Comparison of ENCODE assay signal across 17 cellular contexts in genomic region chr9:87596862-87597261, GRCh38.
DNase-seq lines count a peak whose midpoint lies in the region; ATAC-seq and TF ChIP-seq lines count a peak whose summit lies in the region.
"Had no signal": no experiment of that assay in that cellular context is flagged by ENCODE, and none has a peak within 500 bp of the region (broad histone marks: within the 10 kb centered on the region; RNA-seq: fewer than 3 reads in every experiment).

No MANE protein-coding gene starts in this region.

- no peak overlapping the region for H3K4me3 Mint-ChIP-seq in stimulated activated naive CD8-positive, alpha-beta T cell treated with anti-CD3 and anti-CD28 coated beads, Interleukin-15, amount 100 ng/mL, for 72 hours
- H3K4me3 Mint-ChIP-seq: activated naive CD8-positive, alpha-beta T cell; CD4-positive, alpha-beta T cell had no signal

- in situ Hi-C loops in transverse colon (cut with MboI; ENCODE audit: low pct_ligation_motif_present in 1 of 4, low pct_unique_long_range_greater_than_20kb in 1 of 4, low sequenced_read_pairs in 3 of 4), result no loop called here

- H3K36me3 ChIP-seq in heart left ventricle (no peaks in the 10 kb centered on the region), transverse colon (no peaks in the 10 kb centered on the region), uterus (no peaks in the 10 kb centered on the region)

- peaks cover 0 to 6% of the 10 kb centered on the region in 2 donors for H3K9me3 Mint-ChIP-seq in stimulated activated naive CD8-positive, alpha-beta T cell treated with anti-CD3 and anti-CD28 coated beads, Interleukin-15, amount 100 ng/mL, for 72 hours
- H3K9me3 Mint-ChIP-seq: CD4-positive, alpha-beta T cell had no signal

- intact Hi-C loops in heart left ventricle (cut with DNase I), result loop anchor here in 1 of 10 donors (5.0 kb wide), 1 partner anchor 50 kb away; no protein-coding TSS in a partner anchor
- intact Hi-C loops in transverse colon (cut with DNase I; ENCODE audit: low total_unique reads), result no loop called here
- intact Hi-C loops in uterus (cut with DNase I; ENCODE audit: low total_unique reads), result no loop called here

- DNase-seq in DMS 273 (lab: John Stamatoyannopoulos, UW; ENCODE audit: unreplicated experiment) (peak; percentile 25), DMS 273 treated with DMSO at 0.1 percent for 48 hours (lab: John Stamatoyannopoulos, UW) (no peak), heart left ventricle (peak; percentile 23 to 69 (median 38)), myocyte (ENCODE audit: low read depth) (peak; percentile 98), transverse colon (peak; percentile 26), uterus (no peak)
- no peak for DNase-seq in stimulated activated naive CD8-positive, alpha-beta T cell treated with anti-CD3 and anti-CD28 coated beads, Interleukin-15, amount 100 ng/mL, for 72 hours
- DNase-seq: activated CD4-positive, CD25-positive, alpha-beta regulatory T cell treated with anti-CD3 and anti-CD28 coated beads, Interleukin-2, amount 50 U/mL, for 72 hours; CD4-positive, alpha-beta T cell; hippocampal formation; NCI-H2029 treated with DMSO at 0.1 percent for 48 hours; NCI-H69 had no signal

- no peak for TF ChIP-seq EP300 in transverse colon (IDR thresholded peaks at IDR 0.05; ENCODE audit: low read depth)

- no peaks in the 10 kb centered on the region for H3K4me1 Mint-ChIP-seq in stimulated activated naive CD8-positive, alpha-beta T cell treated with anti-CD3 and anti-CD28 coated beads, Interleukin-15, amount 100 ng/mL, for 72 hours

- H3K27ac ChIP-seq in heart left ventricle, result peak overlapping the region in 2 of 12 donors; percentile 18 to 72
- peak overlapping the region; percentile 54 to 77 (median 72) for H3K27ac ChIP-seq in transverse colon
- peak overlapping the region in 1 of 2 donors; percentile 14 for H3K27ac ChIP-seq in uterus
- H3K27ac ChIP-seq: 22Rv1, epithelial cell of prostate had no signal

- H3K27ac Mint-ChIP-seq in stimulated activated naive CD8-positive, alpha-beta T cell treated with anti-CD3 and anti-CD28 coated beads, Interleukin-15, amount 100 ng/mL, for 72 hours, result no peak overlapping the region
- H3K27ac Mint-ChIP-seq: activated naive CD8-positive, alpha-beta T cell; CD4-positive, alpha-beta T cell had no signal

- peaks cover 0 to 83% (median 20%) of the 10 kb centered on the region in 12 donors for H3K4me1 ChIP-seq in heart left ventricle
- peaks cover 50 to 92% (median 63%) of the 10 kb centered on the region in 4 donors for H3K4me1 ChIP-seq in transverse colon
- H3K4me1 ChIP-seq in uterus, result peaks cover 0 to 9% of the 10 kb centered on the region in 2 donors

- TF ChIP-seq CTCF in heart left ventricle (IDR thresholded peaks at IDR 0.05) (no peak), transverse colon (IDR thresholded peaks at IDR 0.05) (no peak), uterus (IDR thresholded peaks at IDR 0.05) (no peak)

- TF ChIP-seq POLR2A in heart left ventricle (IDR thresholded peaks at IDR 0.05), result no peak
- TF ChIP-seq POLR2A in transverse colon (IDR thresholded peaks at IDR 0.05), result no peak
- no peak for TF ChIP-seq POLR2A in uterus (IDR thresholded peaks at IDR 0.05)

- 33 to 62% (median 49%) methylated on average over 6 to 7 of the region's 7 CpGs for WGBS in heart left ventricle, 4 donors
- WGBS in transverse colon (ENCODE audit: low coverage in 1 of 2), 2 donors, result 73% methylated on average over 7 of the region's 7 CpGs; no CpG with 5 or more reads in 1 of the 2 donors

- H3K4me3 ChIP-seq in heart left ventricle (no peak overlapping the region), transverse colon (no peak overlapping the region), uterus (no peak overlapping the region)

- no peaks in the 10 kb centered on the region for H3K27me3 Mint-ChIP-seq in stimulated activated naive CD8-positive, alpha-beta T cell treated with anti-CD3 and anti-CD28 coated beads, Interleukin-15, amount 100 ng/mL, for 72 hours

- no peaks in the 10 kb centered on the region for H3K9me3 ChIP-seq in heart left ventricle
- H3K9me3 ChIP-seq in transverse colon, result no peaks in the 10 kb centered on the region
- no peaks in the 10 kb centered on the region for H3K9me3 ChIP-seq in uterus

- no peaks in the 10 kb centered on the region for H3K27me3 ChIP-seq in heart left ventricle
- no peaks in the 10 kb centered on the region for H3K27me3 ChIP-seq in transverse colon
- no peaks in the 10 kb centered on the region for H3K27me3 ChIP-seq in uterus

- peak; percentile 25 to 40 (median 30) for ATAC-seq in heart left ventricle
- no peak for ATAC-seq in stimulated activated naive CD8-positive, alpha-beta T cell treated with anti-CD3 and anti-CD28 coated beads, Interleukin-15, amount 100 ng/mL, for 72 hours
- no peak for ATAC-seq in HG03097 (IDR thresholded peaks at IDR 0.05; ENCODE audit: low FRiP score, unreplicated experiment)
- ATAC-seq: Panc1 had no signal

Comparison
In these comparisons a context has a peak if more than half of its experiments do, and no peak if none do; other contexts are left out.
1. DNase-seq: peak in DMS 273 (single experiment), heart left ventricle (5 of 5), myocyte (single experiment) and transverse colon (single experiment); none in DMS 273 treated with DMSO at 0.1 percent for 48 hours (single experiment), stimulated activated naive CD8-positive, alpha-beta T cell treated with anti-CD3 and anti-CD28 coated beads, Interleukin-15, amount 100 ng/mL, for 72 hours (0 of 2) and uterus (0 of 2).
2. ATAC-seq: peak in heart left ventricle (4 of 4); none in stimulated activated naive CD8-positive, alpha-beta T cell treated with anti-CD3 and anti-CD28 coated beads, Interleukin-15, amount 100 ng/mL, for 72 hours (single experiment) and HG03097 (single experiment).